In genomic region chr10:32256613-32257437, GRCh38 we compare ENCODE assay signal across 8 cellular contexts.
DNase-seq lines count a peak whose midpoint lies in the region; ATAC-seq lines count a peak whose summit lies in the region.

No MANE protein-coding gene starts in this region.

- 29% methylated on average over 12 of the region's 12 CpGs for WGBS in right cardiac atrium

- H3K36me3 Mint-ChIP-seq in T-cell: no peaks in the 10 kb centered on the region

- H3K4me2 ChIP-seq in skeletal muscle satellite cell (ENCODE audit: low read length): peak overlapping the region; percentile 6

- no peaks in the 10 kb centered on the region for H3K36me3 ChIP-seq in skeletal muscle satellite cell (ENCODE audit: insufficient read depth, low read length)

- no peak overlapping the region for H3K4me3 ChIP-seq in right cardiac atrium (ENCODE audit: low read length)
- no peak overlapping the region for H3K4me3 ChIP-seq in skeletal muscle satellite cell (ENCODE audit: low read length)

- ATAC-seq in GM19023 (IDR thresholded peaks at IDR 0.05; ENCODE audit: unreplicated experiment) (peak; percentile 64), HG03571 (IDR thresholded peaks at IDR 0.05; ENCODE audit: unreplicated experiment) (peak; percentile 54), T-cell (replicated peaks in 1 of 4) (peak; percentile 67 to 77 (median 70)), right cardiac atrium (peak; percentile 67 to 68), HG03045 (IDR thresholded peaks at IDR 0.05; ENCODE audit: unreplicated experiment) (no peak)

- peak; percentile 46 to 49 for DNase-seq in AML-193 (lab: John Stamatoyannopoulos, UW)
- DNase-seq in T-cell: peak; percentile 24 to 71 (median 54)
- peak; percentile 47 for DNase-seq in amniotic epithelial cell (ENCODE audit: low read depth)
- peak; percentile 45 to 88 (median 78) for DNase-seq in right cardiac atrium

- CTCF ChIA-PET in T-cell (lab: Charles Lee): interaction anchor here (0.5 to 2.3 kb wide), 15 partner anchors 8 to 212 kb away, joined by 3 to 23 read pairs (median 4); no protein-coding TSS in a partner anchor

- H3K27ac Mint-ChIP-seq in T-cell: peak overlapping the region in 1 of 2 donors; percentile 19

- H3K27me3 ChIP-seq in right cardiac atrium (ENCODE audit: control insufficient read depth, insufficient read depth) (no peaks in the 10 kb centered on the region), skeletal muscle satellite cell (ENCODE audit: control insufficient read depth, insufficient read depth, low read length) (no peaks in the 10 kb centered on the region)

- peaks cover 5 to 7% (median 5%) of the 10 kb centered on the region in 3 donors for H3K4me1 Mint-ChIP-seq in T-cell

- intact Hi-C loops in right cardiac atrium (cut with DNase I): loop anchor here in 3 of 4 donors (2.0 to 5.0 kb wide), 3 partner anchors 90 to 110 kb away; partner anchors contain the start of gene EPC1 (in 2 of the 3)

- H3K27ac ChIP-seq in right cardiac atrium (ENCODE audit: low read length): no peak overlapping the region

- no peaks in the 10 kb centered on the region for H3K27me3 Mint-ChIP-seq in T-cell

- no peak overlapping the region for H3K9ac ChIP-seq in skeletal muscle satellite cell (ENCODE audit: low read depth, low read length)

- POLR2A ChIA-PET in T-cell (lab: Charles Lee): interaction anchor here in 1 of 2 donors (0.6 kb wide), 2 partner anchors 116 to 121 kb away, joined by 3 read pairs; no protein-coding TSS in a partner anchor

- H3K9me3 ChIP-seq in right cardiac atrium (ENCODE audit: control insufficient read depth, low read length) (no peaks in the 10 kb centered on the region), skeletal muscle satellite cell (replicated peaks; ENCODE audit: low read length) (no peaks in the 10 kb centered on the region)

- no peaks in the 10 kb centered on the region for H3K4me1 ChIP-seq in right cardiac atrium (ENCODE audit: control insufficient read depth, insufficient read depth, low read length)
- no peaks in the 10 kb centered on the region for H3K4me1 ChIP-seq in skeletal muscle satellite cell (ENCODE audit: control insufficient read depth, insufficient read depth, low read length)

- no peak overlapping the region for H3K4me3 Mint-ChIP-seq in T-cell

- H3K9me3 Mint-ChIP-seq in T-cell: no peaks in the 10 kb centered on the region
